2 cellular contexts compared by ENCODE assay signal in the genomic region with DNA sequence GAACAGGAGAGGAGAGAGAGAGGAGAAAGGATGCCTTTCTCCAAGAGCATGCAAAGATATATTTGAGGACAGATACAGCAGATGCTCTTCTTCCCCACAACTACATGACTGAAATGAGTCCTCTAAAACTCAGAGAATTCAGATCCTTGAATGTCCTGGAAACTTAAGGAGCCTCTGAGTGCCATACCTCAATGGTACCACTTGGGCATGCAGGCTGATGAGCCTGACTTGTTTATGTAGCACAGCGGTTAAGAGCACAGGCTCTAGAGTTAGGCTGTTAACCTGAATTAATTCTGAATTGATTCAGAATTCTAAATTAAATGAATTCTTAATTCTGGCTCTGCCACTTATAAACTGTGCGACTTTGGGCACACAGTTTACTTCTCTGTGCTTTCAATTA.
TF ChIP-seq lines count a peak whose summit lies in the region.

No MANE protein-coding gene starts in this region.

TF ChIP-seq in HCT116, 20 proteins besides CTCF, POLR2A, EP300 and RAD21 (continued from another document):
- TF ChIP-seq ZBTB33 (IDR thresholded peaks at IDR 0.05; ENCODE audit: extremely low read depth, insufficient replicate concordance, low read length) (no peak), SRF (IDR thresholded peaks at IDR 0.05; ENCODE audit: low read depth) (no peak), ELF1 (IDR thresholded peaks at IDR 0.05; ENCODE audit: borderline replicate concordance, low read depth) (no peak), CEBPB (IDR thresholded peaks at IDR 0.05; ENCODE audit: low read depth) (no peak), POLR2AphosphoS5 (IDR thresholded peaks at IDR 0.05; ENCODE audit: low read depth, low read length) (no peak), SIN3A (IDR thresholded peaks at IDR 0.05; ENCODE audit: low read depth) (no peak), EGR1 (IDR thresholded peaks at IDR 0.05; ENCODE audit: low read depth) (no peak), EZH2phosphoT487 (IDR thresholded peaks at IDR 0.05; ENCODE audit: borderline replicate concordance) (no peak), ZNF274 (IDR thresholded peaks at IDR 0.05; ENCODE audit: low read depth, low read length) (no peak), FOSL1 (IDR thresholded peaks at IDR 0.05; ENCODE audit: low read depth) (no peak), YY1 (IDR thresholded peaks at IDR 0.05; ENCODE audit: extremely low read depth, insufficient replicate concordance, low read depth, low read length) (no peak), REST (IDR thresholded peaks at IDR 0.05; ENCODE audit: low read depth) (no peak), SP1 (IDR thresholded peaks at IDR 0.05; ENCODE audit: low read depth) (no peak)
- TF ChIP-seq, protein P1, sequence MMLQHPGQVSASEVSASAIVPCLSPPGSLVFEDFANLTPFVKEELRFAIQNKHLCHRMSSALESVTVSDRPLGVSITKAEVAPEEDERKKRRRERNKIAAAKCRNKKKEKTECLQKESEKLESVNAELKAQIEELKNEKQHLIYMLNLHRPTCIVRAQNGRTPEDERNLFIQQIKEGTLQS (IDR thresholded peaks at IDR 0.05): no peak

TF ChIP-seq in WTC11, 78 proteins besides CTCF, POLR2A, EP300 and RAD21 (continued from another document):
- TF ChIP-seq, protein P2, sequence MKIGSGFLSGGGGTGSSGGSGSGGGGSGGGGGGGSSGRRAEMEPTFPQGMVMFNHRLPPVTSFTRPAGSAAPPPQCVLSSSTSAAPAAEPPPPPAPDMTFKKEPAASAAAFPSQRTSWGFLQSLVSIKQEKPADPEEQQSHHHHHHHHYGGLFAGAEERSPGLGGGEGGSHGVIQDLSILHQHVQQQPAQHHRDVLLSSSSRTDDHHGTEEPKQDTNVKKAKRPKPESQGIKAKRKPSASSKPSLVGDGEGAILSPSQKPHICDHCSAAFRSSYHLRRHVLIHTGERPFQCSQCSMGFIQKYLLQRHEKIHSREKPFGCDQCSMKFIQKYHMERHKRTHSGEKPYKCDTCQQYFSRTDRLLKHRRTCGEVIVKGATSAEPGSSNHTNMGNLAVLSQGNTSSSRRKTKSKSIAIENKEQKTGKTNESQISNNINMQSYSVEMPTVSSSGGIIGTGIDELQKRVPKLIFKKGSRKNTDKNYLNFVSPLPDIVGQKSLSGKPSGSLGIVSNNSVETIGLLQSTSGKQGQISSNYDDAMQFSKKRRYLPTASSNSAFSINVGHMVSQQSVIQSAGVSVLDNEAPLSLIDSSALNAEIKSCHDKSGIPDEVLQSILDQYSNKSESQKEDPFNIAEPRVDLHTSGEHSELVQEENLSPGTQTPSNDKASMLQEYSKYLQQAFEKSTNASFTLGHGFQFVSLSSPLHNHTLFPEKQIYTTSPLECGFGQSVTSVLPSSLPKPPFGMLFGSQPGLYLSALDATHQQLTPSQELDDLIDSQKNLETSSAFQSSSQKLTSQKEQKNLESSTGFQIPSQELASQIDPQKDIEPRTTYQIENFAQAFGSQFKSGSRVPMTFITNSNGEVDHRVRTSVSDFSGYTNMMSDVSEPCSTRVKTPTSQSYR (CRISPR knock-in tag; IDR thresholded peaks at IDR 0.05): no peak
- TF ChIP-seq ZNF138 (CRISPR knock-in tag; conservative IDR thresholded peaks at IDR 0.05): no peak
- no peak for TF ChIP-seq HMGA2 (CRISPR knock-in tag; IDR thresholded peaks at IDR 0.05)
- TF ChIP-seq ZNF121 (CRISPR knock-in tag; IDR thresholded peaks at IDR 0.05): no peak
- no peak for TF ChIP-seq ZNF423 (CRISPR knock-in tag; IDR thresholded peaks at IDR 0.05)
- TF ChIP-seq, protein P3, sequence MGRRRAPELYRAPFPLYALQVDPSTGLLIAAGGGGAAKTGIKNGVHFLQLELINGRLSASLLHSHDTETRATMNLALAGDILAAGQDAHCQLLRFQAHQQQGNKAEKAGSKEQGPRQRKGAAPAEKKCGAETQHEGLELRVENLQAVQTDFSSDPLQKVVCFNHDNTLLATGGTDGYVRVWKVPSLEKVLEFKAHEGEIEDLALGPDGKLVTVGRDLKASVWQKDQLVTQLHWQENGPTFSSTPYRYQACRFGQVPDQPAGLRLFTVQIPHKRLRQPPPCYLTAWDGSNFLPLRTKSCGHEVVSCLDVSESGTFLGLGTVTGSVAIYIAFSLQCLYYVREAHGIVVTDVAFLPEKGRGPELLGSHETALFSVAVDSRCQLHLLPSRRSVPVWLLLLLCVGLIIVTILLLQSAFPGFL (CRISPR knock-in tag; IDR thresholded peaks at IDR 0.05; ENCODE audit: borderline replicate concordance): no peak
- TF ChIP-seq, protein P1 (CRISPR knock-in tag; conservative IDR thresholded peaks at IDR 0.05): no peak
